ENCODE assay signal across 13 cellular contexts in genomic region chrX:17078031-17078730, GRCh38.
A peak's percentile ranks its signal among the peaks of the same experiment; 100 is the strongest.
DNase-seq lines count a peak whose midpoint lies in the region; ATAC-seq and TF ChIP-seq lines count a peak whose summit lies in the region.
"Had no signal": no experiment of that assay in that cellular context is flagged by ENCODE, and none has a peak within 500 bp of the region (broad histone marks: within the 10 kb centered on the region; RNA-seq: fewer than 3 reads in every experiment).

No MANE protein-coding gene starts in this region.

- ATAC-seq in Right ventricle myocardium superior (ENCODE audit: poor library complexity), result peak; percentile 57

- intact Hi-C loops in Right ventricle myocardium superior (cut with DNase I), result no loop called here
- intact Hi-C loops in left ventricle myocardium inferior (cut with micrococcal nuclease), result no loop called here
- intact Hi-C loops in ascending aorta (cut with DNase I), result loop anchor here (5.0 kb wide), 2 partner anchors 46 to 196 kb away; no protein-coding TSS in a partner anchor
- intact Hi-C loops in vagina (cut with DNase I), result no loop called here

- H3K27ac ChIP-seq in left ventricle myocardium inferior (replicated peaks) (no peak overlapping the region), ascending aorta (peak overlapping the region; percentile 77 to 88), vagina (peak overlapping the region; percentile 57), substantia nigra (ENCODE audit: low read depth, low read length, poor library complexity, severe bottlenecking) (no peak overlapping the region)

- peaks cover 14% of the 10 kb centered on the region for H3K4me1 ChIP-seq in left ventricle myocardium inferior
- peaks cover 0 to 17% of the 10 kb centered on the region in 2 donors for H3K4me1 ChIP-seq in ascending aorta
- peaks cover 9% of the 10 kb centered on the region for H3K4me1 ChIP-seq in vagina

- no peaks in the 10 kb centered on the region for H3K27me3 ChIP-seq in left ventricle myocardium inferior (ENCODE audit: low read depth)
- H3K27me3 ChIP-seq in ascending aorta, result no peaks in the 10 kb centered on the region
- H3K27me3 ChIP-seq in vagina, result no peaks in the 10 kb centered on the region

- H3K4me3 ChIP-seq in left ventricle myocardium inferior, result no peak overlapping the region
- H3K4me3 ChIP-seq in ascending aorta, result no peak overlapping the region
- no peak overlapping the region for H3K4me3 ChIP-seq in vagina

- H3K36me3 ChIP-seq in left ventricle myocardium inferior (no peaks in the 10 kb centered on the region), ascending aorta (no peaks in the 10 kb centered on the region), vagina (no peaks in the 10 kb centered on the region)

- DNase-seq in Right ventricle myocardium superior, result no peak
- DNase-seq in left ventricle myocardium inferior, result no peak
- DNase-seq in ascending aorta (ENCODE audit: low spot score in 2 of 2), result no peak
- peak; percentile 24 for DNase-seq in iris pigment epithelial cell (ENCODE audit: low read depth)
- no peak for DNase-seq in vagina (ENCODE audit: extremely low spot score in 2 of 2)
- no peak for DNase-seq in substantia nigra (lab: John Stamatoyannopoulos, UW)
- DNase-seq in Kasumi-1 (lab: John Stamatoyannopoulos, UW), result no peak
- DNase-seq in stimulated activated CD8-positive, alpha-beta memory T cell treated with anti-CD3 and anti-CD28 coated beads, Interleukin-4, amount 100 ng/mL, for 48 hours, result no peak
- DNase-seq: 8988T; activated CD4-positive, alpha-beta memory T cell treated with anti-CD3 and anti-CD28 coated beads, Interleukin-2, amount 10 ng/mL, durations not matched to agents 7 days and 5 days; effector memory CD4-positive, alpha-beta T cell; NCI-H2081 treated with DMSO at 0.1 percent for 48 hours; T-helper 1 cell had no signal

- TF ChIP-seq CTCF in left ventricle myocardium inferior (IDR thresholded peaks at IDR 0.05; ENCODE audit: borderline replicate concordance) (no peak), ascending aorta (IDR thresholded peaks at IDR 0.05) (no peak), vagina (IDR thresholded peaks at IDR 0.05) (no peak)

- TF ChIP-seq POLR2A in vagina (IDR thresholded peaks at IDR 0.05), result no peak

- H3K9me3 ChIP-seq in left ventricle myocardium inferior (replicated peaks) (no peaks in the 10 kb centered on the region), ascending aorta (no peaks in the 10 kb centered on the region), vagina (no peaks in the 10 kb centered on the region)

Comparison
In these comparisons a context has a peak if more than half of its experiments do, and no peak if none do; other contexts are left out.
1. H3K27ac ChIP-seq: peak in ascending aorta (2 of 2) and vagina (single experiment); none in left ventricle myocardium inferior (single experiment) and substantia nigra (single experiment).